In genomic region chr5:154430961-154431630, GRCh38 we compare ENCODE assay signal across 38 cellular contexts. TPM values are rescaled to one million over a fixed set of nuclear protein-coding genes. Genes with fewer than 3 reads are reported as not detected.
"Had no signal": no experiment of that assay in that cellular context is flagged by ENCODE, and none has a peak within 500 bp of the region (broad histone marks: within the 10 kb centered on the region; RNA-seq: fewer than 3 reads in every experiment).

No MANE protein-coding gene starts in this region.

- H3K9me3 Mint-ChIP-seq: activated CD4-positive, alpha-beta memory T cell treated with anti-CD3 and anti-CD28 coated beads, Interleukin-2, amount 10 ng/mL, durations not matched to agents 7 days and 5 days; activated naive CD8-positive, alpha-beta T cell treated with anti-CD3 and anti-CD28 coated beads for 36 hours; activated T-cell treated with anti-CD3 and anti-CD28 coated beads, Interleukin-2, amount 50 U/mL, for 72 hours; activated T-helper 17 cell treated with anti-CD3 and anti-CD28 coated beads, Interleukin-2, amount 50 U/mL, for 72 hours had no signal

- ATAC-seq: activated CD8-positive, alpha-beta memory T cell treated with anti-CD3 and anti-CD28 coated beads, Interleukin-2, amount 10 ng/mL, durations not matched to agents 7 days and 5 days; activated T-cell treated with anti-CD3 and anti-CD28 coated beads, Interleukin-2, amount 50 U/mL, for 72 hours; activated T-helper 17 cell treated with anti-CD3 and anti-CD28 coated beads, Interleukin-2, amount 50 U/mL, for 72 hours had no signal

- H3K27me3 ChIP-seq: brain microvascular endothelial cell, cardiac muscle cell had no signal

- H3K4me2 ChIP-seq: KMS-11, PC-9 had no signal

- H3K27ac ChIP-seq: brain microvascular endothelial cell, cardiac muscle cell, KMS-11, PC-9, VCaP had no signal

- H3K4me3 ChIP-seq: cardiac muscle cell, PC-9 had no signal

- DNase-seq: activated CD4-positive, alpha-beta memory T cell treated with anti-CD3 and anti-CD28 coated beads, Interleukin-2, amount 10 ng/mL, durations not matched to agents 7 days and 5 days; activated CD4-positive, alpha-beta T cell treated with anti-CD3 and anti-CD28 coated beads for 1 hour; activated CD4-positive, alpha-beta T cell treated with anti-CD3 and anti-CD28 coated beads for 48 hours; activated CD4-positive, CD25-positive, alpha-beta regulatory T cell; activated CD8-positive, alpha-beta memory T cell treated with anti-CD3 and anti-CD28 coated beads for 24 hours; activated CD8-positive, alpha-beta memory T cell treated with anti-CD3 and anti-CD28 coated beads, Interleukin-2, amount 10 ng/mL, durations not matched to agents 7 days and 5 days; activated effector memory CD4-positive, alpha-beta T cell treated with anti-CD3 and anti-CD28 coated beads, Interleukin-2, amount 50 U/mL, for 16 hours; activated naive CD4-positive, alpha-beta T cell; activated naive CD4-positive, alpha-beta T cell treated with anti-CD3 and anti-CD28 coated beads, Interleukin-2, amount 50 U/mL, for 16 hours; activated naive CD8-positive, alpha-beta T cell treated with anti-CD3 and anti-CD28 coated beads for 36 hours; activated T-cell treated with anti-CD3 and anti-CD28 coated beads, Interleukin-2, amount 50 U/mL, for 1 hour; activated T-cell treated with anti-CD3 and anti-CD28 coated beads, Interleukin-2, amount 50 U/mL, for 72 hours; amniotic stem cell; aorta; brain microvascular endothelial cell; MM.1S; MV-4-11; NCI-H1092; NCI-H1436 treated with DMSO at 0.1 percent for 48 hours; NCI-H1694 treated with DMSO at 0.1 percent for 48 hours; NCI-H2029; NCI-H2171; NCI-H446; NCI-H510A treated with DMSO at 0.1 percent for 48 hours; NCI-H526 treated with DMSO at 0.1 percent for 48 hours; NCI-H774; PC-9; Right ventricle myocardium superior; SW 1271; T-helper 1 cell; T-helper 2 cell; T-helper 9 cell had no signal

- H3K9ac ChIP-seq: KMS-11 had no signal

- H3K27ac Mint-ChIP-seq: activated CD4-positive, alpha-beta memory T cell treated with anti-CD3 and anti-CD28 coated beads, Interleukin-2, amount 10 ng/mL, durations not matched to agents 7 days and 5 days; activated CD8-positive, alpha-beta memory T cell treated with anti-CD3 and anti-CD28 coated beads, Interleukin-2, amount 10 ng/mL, durations not matched to agents 7 days and 5 days; activated naive CD8-positive, alpha-beta T cell treated with anti-CD3 and anti-CD28 coated beads for 36 hours; activated T-cell treated with anti-CD3 and anti-CD28 coated beads, Interleukin-2, amount 50 U/mL, for 72 hours; activated T-helper 17 cell treated with anti-CD3 and anti-CD28 coated beads, Interleukin-2, amount 50 U/mL, for 72 hours had no signal

- H3K4me3 Mint-ChIP-seq: activated CD4-positive, alpha-beta memory T cell treated with anti-CD3 and anti-CD28 coated beads, Interleukin-2, amount 10 ng/mL, durations not matched to agents 7 days and 5 days; activated CD8-positive, alpha-beta memory T cell treated with anti-CD3 and anti-CD28 coated beads, Interleukin-2, amount 10 ng/mL, durations not matched to agents 7 days and 5 days; activated naive CD8-positive, alpha-beta T cell treated with anti-CD3 and anti-CD28 coated beads for 36 hours; activated T-cell treated with anti-CD3 and anti-CD28 coated beads, Interleukin-2, amount 50 U/mL, for 72 hours; activated T-helper 17 cell treated with anti-CD3 and anti-CD28 coated beads, Interleukin-2, amount 50 U/mL, for 72 hours had no signal

- H2AFZ ChIP-seq: PC-9 had no signal

- H3K27me3 Mint-ChIP-seq: activated CD4-positive, alpha-beta memory T cell treated with anti-CD3 and anti-CD28 coated beads, Interleukin-2, amount 10 ng/mL, durations not matched to agents 7 days and 5 days; activated CD8-positive, alpha-beta memory T cell treated with anti-CD3 and anti-CD28 coated beads, Interleukin-2, amount 10 ng/mL, durations not matched to agents 7 days and 5 days; activated naive CD8-positive, alpha-beta T cell treated with anti-CD3 and anti-CD28 coated beads for 36 hours; activated T-helper 17 cell treated with anti-CD3 and anti-CD28 coated beads, Interleukin-2, amount 50 U/mL, for 72 hours had no signal

- H3K36me3 ChIP-seq: cardiac muscle cell had no signal

RNA-seq across cellular contexts. Expression of gene HAND1, which starts 46.9 kb away (rescaled TPM):
- total RNA-seq: activated CD4-positive, alpha-beta memory T cell treated with anti-CD3 and anti-CD28 coated beads, Interleukin-2, amount 10 ng/mL, durations not matched to agents 7 days and 5 days; activated CD8-positive, alpha-beta memory T cell treated with anti-CD3 and anti-CD28 coated beads, Interleukin-2, amount 10 ng/mL, durations not matched to agents 7 days and 5 days; activated naive CD8-positive, alpha-beta T cell treated with anti-CD3 and anti-CD28 coated beads for 36 hours; activated T-cell treated with anti-CD3 and anti-CD28 coated beads, Interleukin-2, amount 50 U/mL, for 72 hours; activated T-helper 17 cell treated with anti-CD3 and anti-CD28 coated beads, Interleukin-2, amount 50 U/mL, for 72 hours; aorta; LHCN-M2; OCI-LY7; PC-9 had no signal
